12 cellular contexts compared by ENCODE assay signal in genomic region chr16:4086153-4086552, GRCh38.
"Had no signal": no experiment of that assay in that cellular context is flagged by ENCODE, and none has a peak within 500 bp of the region (broad histone marks: within the 10 kb centered on the region; RNA-seq: fewer than 3 reads in every experiment).

No MANE protein-coding gene starts in this region.

- H3K4me3 ChIP-seq: cardiac muscle cell, lung, pancreas, thoracic aorta, vagina had no signal

- DNase-seq: activated CD4-positive, CD25-positive, alpha-beta regulatory T cell treated with anti-CD3 and anti-CD28 coated beads, Interleukin-2, amount 50 U/mL, for 72 hours; activated naive CD4-positive, alpha-beta T cell treated with anti-CD3 and anti-CD28 coated beads, Interleukin-2, amount 10 ng/mL, durations not matched to agents 7 days and 5 days; activated T-cell treated with anti-CD3 and anti-CD28 coated beads, Interleukin-2, amount 50 U/mL, for 1 hour; T-cell; T1000 had no signal

- H3K9me3 ChIP-seq: pancreas, thoracic aorta, vagina had no signal

- ATAC-seq: pancreas; stimulated activated effector memory CD8-positive, alpha-beta T cell treated with anti-CD3 and anti-CD28 coated beads, Interleukin-12 subunit alpha, Interleukin-12 subunit beta, amount 100 ng/mL, for 72 hours; T-cell had no signal

- FAIRE-seq: colon, pancreas had no signal

- H3K27me3 ChIP-seq: cardiac muscle cell, pancreas, vagina had no signal

- H3K36me3 ChIP-seq: cardiac muscle cell, pancreas, thoracic aorta, vagina had no signal

- H3K27ac ChIP-seq: cardiac muscle cell, pancreas, thoracic aorta, vagina had no signal
